Comparison of ENCODE assay signal across 8 cellular contexts in the genomic region with DNA sequence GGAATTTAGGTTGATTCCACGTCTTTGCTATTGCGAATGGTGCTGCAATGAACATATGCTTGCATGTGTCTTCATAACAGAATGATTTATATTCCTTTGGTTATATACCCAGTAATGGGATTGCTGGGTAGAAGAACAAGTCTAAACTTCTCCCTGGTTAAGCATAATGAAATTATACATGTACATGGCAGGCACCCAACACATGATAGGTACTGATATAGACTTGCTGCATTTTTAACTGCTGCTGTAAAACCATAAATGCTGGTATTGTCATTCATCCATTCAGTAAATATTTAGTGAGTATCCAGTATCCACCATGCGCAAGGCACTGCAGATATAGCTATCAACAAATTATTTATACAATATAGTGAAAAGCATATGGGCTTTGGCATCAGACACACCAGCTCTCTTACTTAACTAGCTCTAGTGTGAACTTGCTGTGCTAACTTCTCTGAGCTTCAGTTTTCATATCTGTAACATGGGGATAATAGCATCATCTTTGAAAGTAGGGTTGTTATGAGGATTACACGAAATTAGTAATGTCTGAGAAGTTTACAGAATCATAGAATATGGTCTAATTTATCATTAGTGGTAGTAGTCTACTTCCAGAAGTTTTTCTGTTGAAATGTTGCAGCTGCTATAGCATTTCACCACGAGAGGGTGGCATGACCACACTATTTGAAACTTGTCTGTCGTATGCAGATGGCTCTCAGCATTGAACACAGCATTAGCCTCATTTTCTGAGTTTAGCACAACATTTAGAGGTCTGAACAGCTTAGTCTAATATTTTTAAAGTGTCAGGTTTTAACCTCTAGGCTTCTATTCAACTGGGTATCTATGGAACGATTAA. TPM values are rescaled to one million over a fixed set of nuclear protein-coding genes. Genes with fewer than 3 reads are reported as not detected.
DNase-seq lines count a peak whose midpoint lies in the region; ATAC-seq and TF ChIP-seq lines count a peak whose summit lies in the region.

No MANE protein-coding gene starts in this region.

- no peak overlapping the region for H3K4me3 ChIP-seq in fibroblast of villous mesenchyme (ENCODE audit: low read depth, low read length)

- POLR2A ChIA-PET in RWPE1 (lab: Yijun Ruan, JAX; ENCODE audit: low non-redundant PET), result no interaction called here
- POLR2A ChIA-PET in activated CD4-positive, alpha-beta T cell treated with anti-CD3 and anti-CD28 coated beads, Interleukin-2, amount 10 ng/mL, durations not matched to agents 7 days and 5 days (lab: Charles Lee), result no interaction called here

- no peak overlapping the region for H3K27ac Mint-ChIP-seq in activated CD4-positive, alpha-beta T cell treated with anti-CD3 and anti-CD28 coated beads, Interleukin-2, amount 10 ng/mL, durations not matched to agents 7 days and 5 days

- no peak overlapping the region for H3K4me3 Mint-ChIP-seq in activated CD4-positive, alpha-beta T cell treated with anti-CD3 and anti-CD28 coated beads, Interleukin-2, amount 10 ng/mL, durations not matched to agents 7 days and 5 days

- H3K27ac ChIP-seq in RWPE1, result no peak overlapping the region

- TF ChIP-seq CTCF in RWPE1 (conservative IDR thresholded peaks at IDR 0.05; ENCODE audit: low read depth), result peak; percentile 55
- TF ChIP-seq CTCF in fibroblast of villous mesenchyme (IDR thresholded peaks at IDR 0.05; ENCODE audit: insufficient read depth, low read depth, low read length), result peak; percentile 41

- DNase-seq in DMS114 treated with DMSO at 0.1 percent for 48 hours (lab: John Stamatoyannopoulos, UW; ENCODE audit: unreplicated experiment) (peak; percentile 29), RWPE1 (ENCODE audit: low spot score) (peak; percentile 26), fibroblast of villous mesenchyme (ENCODE audit: low read depth) (peak; percentile 8), retina (peak; percentile 21)
- DNase-seq in stimulated activated CD4-positive, alpha-beta T cell treated with anti-CD3 and anti-CD28 coated beads, Interleukin-1b, Interleukin-23, amount 100 ng/mL, for 48 hours, result no peak
- no peak for DNase-seq in activated CD4-positive, alpha-beta T cell treated with anti-CD3 and anti-CD28 coated beads, Interleukin-2, amount 10 ng/mL, durations not matched to agents 7 days and 5 days

- no peaks in the 10 kb centered on the region for H3K36me3 Mint-ChIP-seq in activated CD4-positive, alpha-beta T cell treated with anti-CD3 and anti-CD28 coated beads, Interleukin-2, amount 10 ng/mL, durations not matched to agents 7 days and 5 days (ENCODE audit: low read depth)

- no peaks in the 10 kb centered on the region for H3K4me1 Mint-ChIP-seq in activated CD4-positive, alpha-beta T cell treated with anti-CD3 and anti-CD28 coated beads, Interleukin-2, amount 10 ng/mL, durations not matched to agents 7 days and 5 days

- no peaks in the 10 kb centered on the region for H3K9me3 Mint-ChIP-seq in activated CD4-positive, alpha-beta T cell treated with anti-CD3 and anti-CD28 coated beads, Interleukin-2, amount 10 ng/mL, durations not matched to agents 7 days and 5 days

- ATAC-seq in GM19023 (IDR thresholded peaks at IDR 0.05; ENCODE audit: unreplicated experiment), result peak; percentile 72
- peak; percentile 76 for ATAC-seq in HG03196 (IDR thresholded peaks at IDR 0.05; ENCODE audit: unreplicated experiment)

- CTCF ChIA-PET in RWPE1 (lab: Yijun Ruan, JAX), result interaction anchor here (0.6 to 1.9 kb wide), 6 partner anchors 10 to 731 kb away, joined by 3 to 6 read pairs (median 4); no protein-coding TSS in a partner anchor
- CTCF ChIA-PET in activated CD4-positive, alpha-beta T cell treated with anti-CD3 and anti-CD28 coated beads, Interleukin-2, amount 10 ng/mL, durations not matched to agents 7 days and 5 days (lab: Charles Lee), result no interaction called here

- peaks cover 5% of the 10 kb centered on the region for H3K27me3 Mint-ChIP-seq in activated CD4-positive, alpha-beta T cell treated with anti-CD3 and anti-CD28 coated beads, Interleukin-2, amount 10 ng/mL, durations not matched to agents 7 days and 5 days

RNA-seq across cellular contexts. Expression of gene SEL1L, which starts 32.0 kb away (rescaled TPM):
- total RNA-seq in fibroblast of villous mesenchyme, result 89.9 and 97.6 TPM in 2 replicates
- total RNA-seq in activated CD4-positive, alpha-beta T cell treated with anti-CD3 and anti-CD28 coated beads, Interleukin-2, amount 10 ng/mL, durations not matched to agents 7 days and 5 days, result 10 to 100 TPM; 52.3 to 60.8 TPM

Comparison
In these comparisons a context has a peak if more than half of its experiments do, and no peak if none do; other contexts are left out.
1. DNase-seq: peak in DMS114 treated with DMSO at 0.1 percent for 48 hours (single experiment), RWPE1 (single experiment), fibroblast of villous mesenchyme (single experiment) and retina (single experiment); none in stimulated activated CD4-positive, alpha-beta T cell treated with anti-CD3 and anti-CD28 coated beads, Interleukin-1b, Interleukin-23, amount 100 ng/mL, for 48 hours (single experiment) and activated CD4-positive, alpha-beta T cell treated with anti-CD3 and anti-CD28 coated beads, Interleukin-2, amount 10 ng/mL, durations not matched to agents 7 days and 5 days (single experiment).